ENCODE assay signal across 12 cellular contexts in genomic region chr2:110865188-110865587, GRCh38.
DNase-seq lines count a peak whose midpoint lies in the region; ATAC-seq, FAIRE-seq and TF ChIP-seq lines count a peak whose summit lies in the region.
"Had no signal": no experiment of that assay in that cellular context is flagged by ENCODE, and none has a peak within 500 bp of the region (broad histone marks: within the 10 kb centered on the region; RNA-seq: fewer than 3 reads in every experiment).

No MANE protein-coding gene starts in this region.

- no peaks in the 10 kb centered on the region for H3K4me1 ChIP-seq in foreskin keratinocyte

- peaks cover 10% of the 10 kb centered on the region for H3K27me3 ChIP-seq in foreskin keratinocyte

- H3K4me1 Mint-ChIP-seq in effector memory CD8-positive, alpha-beta T cell (ENCODE audit: low read depth in 2 of 2): peaks cover 24 to 25% of the 10 kb centered on the region in 2 donors

- H3K27ac ChIP-seq in foreskin keratinocyte: no peak overlapping the region
- H3K27ac ChIP-seq: thoracic aorta had no signal

- peak; percentile 45 for DNase-seq in GM18507 (ENCODE audit: extremely low spot score, insufficient read length, low read depth)
- no peak for DNase-seq in effector memory CD8-positive, alpha-beta T cell
- DNase-seq in NCI-H1092 treated with DMSO at 0.1 percent for 48 hours (lab: John Stamatoyannopoulos, UW): no peak
- DNase-seq in NCI-H446 (lab: John Stamatoyannopoulos, UW): no peak
- DNase-seq in NK-92 treated with Interleukin-12 subunit alpha and Interleukin-12 subunit beta, amount 100 ng/mL, for 24 hours (lab: John Stamatoyannopoulos, UW): no peak
- no peak for DNase-seq in foreskin keratinocyte
- DNase-seq: H7, SW 1271 had no signal

- peak overlapping the region; percentile 29 to 32 for H3K27ac Mint-ChIP-seq in effector memory CD8-positive, alpha-beta T cell

- TF ChIP-seq CTCF in foreskin keratinocyte (conservative IDR thresholded peaks at IDR 0.05): no peak

- ATAC-seq in GM21367 (IDR thresholded peaks at IDR 0.05; ENCODE audit: unreplicated experiment) (peak; percentile 86), HG03378 (IDR thresholded peaks at IDR 0.05; ENCODE audit: unreplicated experiment) (peak; percentile 87), foreskin keratinocyte (no peak)
- peak; percentile 64 for ATAC-seq in effector memory CD8-positive, alpha-beta T cell (replicated peaks)

- no peaks in the 10 kb centered on the region for H3K27me3 Mint-ChIP-seq in effector memory CD8-positive, alpha-beta T cell

- no peaks in the 10 kb centered on the region for H3K9me3 Mint-ChIP-seq in effector memory CD8-positive, alpha-beta T cell
- H3K9me3 Mint-ChIP-seq: neural crest cell had no signal

- H3K4me3 Mint-ChIP-seq in effector memory CD8-positive, alpha-beta T cell: peak overlapping the region; percentile 49 to 71
- H3K4me3 Mint-ChIP-seq: neural crest cell had no signal

- H3K36me3 Mint-ChIP-seq in effector memory CD8-positive, alpha-beta T cell (ENCODE audit: insufficient read depth): peaks cover 2% of the 10 kb centered on the region

- peak; percentile 97 for FAIRE-seq in GM18507 (lab: Jason Lieb, UNC)
